1 cellular context compared by ENCODE assay signal in the genomic region with DNA sequence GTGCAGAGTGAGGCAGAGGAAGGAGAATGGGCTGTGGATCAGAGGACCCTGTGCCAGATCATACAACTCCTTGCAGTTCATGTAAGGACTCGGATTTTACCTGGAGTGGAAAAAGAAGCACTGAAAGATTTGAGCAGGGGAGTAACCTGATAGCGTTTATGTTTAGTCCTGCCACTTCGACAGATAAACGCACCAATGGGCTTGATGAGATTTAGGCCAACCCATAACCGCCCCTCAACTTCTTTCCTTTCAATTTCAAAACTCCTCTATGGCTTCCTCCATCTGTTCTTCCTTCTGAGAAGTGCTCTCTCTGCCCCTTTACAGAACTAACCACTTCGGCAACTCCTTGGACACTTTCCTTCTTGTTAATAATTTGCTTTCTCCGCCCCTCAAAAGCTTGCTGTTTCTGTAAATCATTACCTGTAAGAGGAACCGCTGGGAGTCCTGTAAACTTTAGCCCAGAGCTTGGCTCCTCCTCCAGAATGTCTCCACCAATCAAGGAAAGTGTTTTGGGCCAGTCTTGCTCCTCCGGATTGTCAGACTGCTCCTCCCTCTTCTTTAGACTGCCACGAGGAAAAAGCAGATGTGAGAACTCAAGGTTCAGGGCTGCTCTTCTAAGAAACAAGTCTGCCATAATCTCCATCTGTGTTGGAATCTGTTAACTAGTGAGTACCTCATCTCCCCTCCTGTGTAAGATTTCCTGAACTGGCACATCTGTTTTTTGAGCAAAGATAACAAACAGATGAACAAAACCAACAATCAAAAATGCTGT.
TF ChIP-seq lines count a peak whose summit lies in the region.

A gene with protein sequence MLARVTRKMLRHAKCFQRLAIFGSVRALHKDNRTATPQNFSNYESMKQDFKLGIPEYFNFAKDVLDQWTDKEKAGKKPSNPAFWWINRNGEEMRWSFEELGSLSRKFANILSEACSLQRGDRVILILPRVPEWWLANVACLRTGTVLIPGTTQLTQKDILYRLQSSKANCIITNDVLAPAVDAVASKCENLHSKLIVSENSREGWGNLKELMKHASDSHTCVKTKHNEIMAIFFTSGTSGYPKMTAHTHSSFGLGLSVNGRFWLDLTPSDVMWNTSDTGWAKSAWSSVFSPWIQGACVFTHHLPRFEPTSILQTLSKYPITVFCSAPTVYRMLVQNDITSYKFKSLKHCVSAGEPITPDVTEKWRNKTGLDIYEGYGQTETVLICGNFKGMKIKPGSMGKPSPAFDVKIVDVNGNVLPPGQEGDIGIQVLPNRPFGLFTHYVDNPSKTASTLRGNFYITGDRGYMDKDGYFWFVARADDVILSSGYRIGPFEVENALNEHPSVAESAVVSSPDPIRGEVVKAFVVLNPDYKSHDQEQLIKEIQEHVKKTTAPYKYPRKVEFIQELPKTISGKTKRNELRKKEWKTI (plus strand): TSS at position 554 of the 772 bp plus-strand sequence. CDS start 6,021 bp downstream, outside the sequence.

TF ChIP-seq in K562, 482 proteins besides CTCF, POLR2A, EP300 and RAD21 (continued from another document and continues in another):
- TF ChIP-seq, protein P1, sequence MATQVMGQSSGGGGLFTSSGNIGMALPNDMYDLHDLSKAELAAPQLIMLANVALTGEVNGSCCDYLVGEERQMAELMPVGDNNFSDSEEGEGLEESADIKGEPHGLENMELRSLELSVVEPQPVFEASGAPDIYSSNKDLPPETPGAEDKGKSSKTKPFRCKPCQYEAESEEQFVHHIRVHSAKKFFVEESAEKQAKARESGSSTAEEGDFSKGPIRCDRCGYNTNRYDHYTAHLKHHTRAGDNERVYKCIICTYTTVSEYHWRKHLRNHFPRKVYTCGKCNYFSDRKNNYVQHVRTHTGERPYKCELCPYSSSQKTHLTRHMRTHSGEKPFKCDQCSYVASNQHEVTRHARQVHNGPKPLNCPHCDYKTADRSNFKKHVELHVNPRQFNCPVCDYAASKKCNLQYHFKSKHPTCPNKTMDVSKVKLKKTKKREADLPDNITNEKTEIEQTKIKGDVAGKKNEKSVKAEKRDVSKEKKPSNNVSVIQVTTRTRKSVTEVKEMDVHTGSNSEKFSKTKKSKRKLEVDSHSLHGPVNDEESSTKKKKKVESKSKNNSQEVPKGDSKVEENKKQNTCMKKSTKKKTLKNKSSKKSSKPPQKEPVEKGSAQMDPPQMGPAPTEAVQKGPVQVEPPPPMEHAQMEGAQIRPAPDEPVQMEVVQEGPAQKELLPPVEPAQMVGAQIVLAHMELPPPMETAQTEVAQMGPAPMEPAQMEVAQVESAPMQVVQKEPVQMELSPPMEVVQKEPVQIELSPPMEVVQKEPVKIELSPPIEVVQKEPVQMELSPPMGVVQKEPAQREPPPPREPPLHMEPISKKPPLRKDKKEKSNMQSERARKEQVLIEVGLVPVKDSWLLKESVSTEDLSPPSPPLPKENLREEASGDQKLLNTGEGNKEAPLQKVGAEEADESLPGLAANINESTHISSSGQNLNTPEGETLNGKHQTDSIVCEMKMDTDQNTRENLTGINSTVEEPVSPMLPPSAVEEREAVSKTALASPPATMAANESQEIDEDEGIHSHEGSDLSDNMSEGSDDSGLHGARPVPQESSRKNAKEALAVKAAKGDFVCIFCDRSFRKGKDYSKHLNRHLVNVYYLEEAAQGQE (CRISPR knock-in tag; IDR thresholded peaks at IDR 0.05; ENCODE audit: low read depth) = no peak
- TF ChIP-seq MYC (IDR thresholded peaks at IDR 0.05; ENCODE audit: low read depth, low read length) (peak; percentile 90), MYC (CRISPR knock-in tag; IDR thresholded peaks at IDR 0.05; ENCODE audit: borderline replicate concordance, low read depth) (no peak), LCOR (CRISPR knock-in tag; IDR thresholded peaks at IDR 0.05) (0 out of 2 replicates have a peak, but pooled peaks have one; percentile 66), L3MBTL2 (IDR thresholded peaks at IDR 0.05) (peak; percentile 93), ZEB2 (IDR thresholded peaks at IDR 0.05) (0 out of 2 replicates have a peak, but pooled peaks have one; percentile 14), NCOA1 (IDR thresholded peaks at IDR 0.05; ENCODE audit: low read depth) (no peak), ZNF41 (CRISPR knock-in tag; conservative IDR thresholded peaks at IDR 0.05) (0 out of 2 replicates have a peak, but pooled peaks have one; percentile 42), XRCC5 (IDR thresholded peaks at IDR 0.05; ENCODE audit: low read depth, low read length) (no peak), JUN (IDR thresholded peaks at IDR 0.05; ENCODE audit: borderline replicate concordance, low read depth, low read length) (peak; percentile 10; the same call in 1 of the 2 replicates), JUN (CRISPR knock-in tag; IDR thresholded peaks at IDR 0.05; ENCODE audit: borderline replicate concordance) (no peak), ATF7 (IDR thresholded peaks at IDR 0.05) (peak; percentile 61; the same call in 1 of the 2 replicates), KLF6 (CRISPR knock-in tag; IDR thresholded peaks at IDR 0.05; ENCODE audit: borderline replicate concordance) (peak; percentile 32; the same call in 1 of the 2 replicates), NFIC (IDR thresholded peaks at IDR 0.05) (no peak), MBD2 (IDR thresholded peaks at IDR 0.05; ENCODE audit: borderline replicate concordance, low read depth) (no peak), CBFA2T2 (conservative IDR thresholded peaks at IDR 0.05) (no peak; the same call in 1 of the 2 replicates), HDAC1 (IDR thresholded peaks at IDR 0.05) (peak in 1 of 2 experiments; percentile 62; a peak in 2 of 4 replicates), NR2C2 (CRISPR knock-in tag; IDR thresholded peaks at IDR 0.05) (no peak), NR2C2 (tag; IDR thresholded peaks at IDR 0.05) (peak; percentile 71), XRCC3 (IDR thresholded peaks at IDR 0.05) (no peak), ZNF274 (IDR thresholded peaks at IDR 0.05; ENCODE audit: borderline replicate concordance, low read depth, low read length) (no peak), ZNF143 (CRISPR knock-in tag; IDR thresholded peaks at IDR 0.05) (no peak), RFX1 (IDR thresholded peaks at IDR 0.05) (no peak), NRF1 (conservative IDR thresholded peaks at IDR 0.05 in 1 of 2, IDR thresholded peaks at IDR 0.05 in 1 of 2) (peak; percentile 17 to 33; a peak in 1 of 4 replicates), SAP30 (IDR thresholded peaks at IDR 0.05; ENCODE audit: borderline replicate concordance, insufficient read depth, low read depth, low read length, poor library complexity, severe bottlenecking) (peak; percentile 37), GATAD2B (IDR thresholded peaks at IDR 0.05; ENCODE audit: borderline replicate concordance) (no peak), SREBF2 (CRISPR knock-in tag; IDR thresholded peaks at IDR 0.05) (no peak), TAF15 (IDR thresholded peaks at IDR 0.05; ENCODE audit: low read depth, low read length) (no peak), MYNN (IDR thresholded peaks at IDR 0.05) (no peak), MYNN (CRISPR knock-in tag; IDR thresholded peaks at IDR 0.05) (no peak), FOXM1 (IDR thresholded peaks at IDR 0.05; ENCODE audit: low read depth) (peak; percentile 99), FOXM1 (CRISPR knock-in tag; IDR thresholded peaks at IDR 0.05; ENCODE audit: low read depth) (no peak), ELF1 (tag; IDR thresholded peaks at IDR 0.05) (no peak), LARP7 (IDR thresholded peaks at IDR 0.05) (no peak), MAZ (CRISPR knock-in tag; conservative IDR thresholded peaks at IDR 0.05 in 1 of 2, IDR thresholded peaks at IDR 0.05 in 1 of 2) (0 out of 4 replicates have a peak, but pooled peaks of 1 of the 2 experiments have one; percentile 22)
- TF ChIP-seq, protein P2, sequence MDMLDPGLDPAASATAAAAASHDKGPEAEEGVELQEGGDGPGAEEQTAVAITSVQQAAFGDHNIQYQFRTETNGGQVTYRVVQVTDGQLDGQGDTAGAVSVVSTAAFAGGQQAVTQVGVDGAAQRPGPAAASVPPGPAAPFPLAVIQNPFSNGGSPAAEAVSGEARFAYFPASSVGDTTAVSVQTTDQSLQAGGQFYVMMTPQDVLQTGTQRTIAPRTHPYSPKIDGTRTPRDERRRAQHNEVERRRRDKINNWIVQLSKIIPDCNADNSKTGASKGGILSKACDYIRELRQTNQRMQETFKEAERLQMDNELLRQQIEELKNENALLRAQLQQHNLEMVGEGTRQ (CRISPR knock-in tag; IDR thresholded peaks at IDR 0.05) = no peak
- TF ChIP-seq, protein P3, sequence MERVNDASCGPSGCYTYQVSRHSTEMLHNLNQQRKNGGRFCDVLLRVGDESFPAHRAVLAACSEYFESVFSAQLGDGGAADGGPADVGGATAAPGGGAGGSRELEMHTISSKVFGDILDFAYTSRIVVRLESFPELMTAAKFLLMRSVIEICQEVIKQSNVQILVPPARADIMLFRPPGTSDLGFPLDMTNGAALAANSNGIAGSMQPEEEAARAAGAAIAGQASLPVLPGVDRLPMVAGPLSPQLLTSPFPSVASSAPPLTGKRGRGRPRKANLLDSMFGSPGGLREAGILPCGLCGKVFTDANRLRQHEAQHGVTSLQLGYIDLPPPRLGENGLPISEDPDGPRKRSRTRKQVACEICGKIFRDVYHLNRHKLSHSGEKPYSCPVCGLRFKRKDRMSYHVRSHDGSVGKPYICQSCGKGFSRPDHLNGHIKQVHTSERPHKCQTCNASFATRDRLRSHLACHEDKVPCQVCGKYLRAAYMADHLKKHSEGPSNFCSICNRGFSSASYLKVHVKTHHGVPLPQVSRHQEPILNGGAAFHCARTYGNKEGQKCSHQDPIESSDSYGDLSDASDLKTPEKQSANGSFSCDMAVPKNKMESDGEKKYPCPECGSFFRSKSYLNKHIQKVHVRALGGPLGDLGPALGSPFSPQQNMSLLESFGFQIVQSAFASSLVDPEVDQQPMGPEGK (CRISPR knock-in tag; IDR thresholded peaks at IDR 0.05; ENCODE audit: borderline replicate concordance) = no peak
- TF ChIP-seq, protein P4, sequence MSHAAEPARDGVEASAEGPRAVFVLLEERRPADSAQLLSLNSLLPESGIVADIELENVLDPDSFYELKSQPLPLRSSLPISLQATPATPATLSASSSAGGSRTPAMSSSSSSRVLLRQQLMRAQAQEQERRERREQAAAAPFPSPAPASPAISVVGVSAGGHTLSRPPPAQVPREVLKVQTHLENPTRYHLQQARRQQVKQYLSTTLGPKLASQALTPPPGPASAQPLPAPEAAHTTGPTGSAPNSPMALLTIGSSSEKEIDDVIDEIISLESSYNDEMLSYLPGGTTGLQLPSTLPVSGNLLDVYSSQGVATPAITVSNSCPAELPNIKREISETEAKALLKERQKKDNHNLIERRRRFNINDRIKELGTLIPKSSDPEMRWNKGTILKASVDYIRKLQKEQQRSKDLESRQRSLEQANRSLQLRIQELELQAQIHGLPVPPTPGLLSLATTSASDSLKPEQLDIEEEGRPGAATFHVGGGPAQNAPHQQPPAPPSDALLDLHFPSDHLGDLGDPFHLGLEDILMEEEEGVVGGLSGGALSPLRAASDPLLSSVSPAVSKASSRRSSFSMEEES (CRISPR knock-in tag; IDR thresholded peaks at IDR 0.05) = no peak
- TF ChIP-seq, protein P5, sequence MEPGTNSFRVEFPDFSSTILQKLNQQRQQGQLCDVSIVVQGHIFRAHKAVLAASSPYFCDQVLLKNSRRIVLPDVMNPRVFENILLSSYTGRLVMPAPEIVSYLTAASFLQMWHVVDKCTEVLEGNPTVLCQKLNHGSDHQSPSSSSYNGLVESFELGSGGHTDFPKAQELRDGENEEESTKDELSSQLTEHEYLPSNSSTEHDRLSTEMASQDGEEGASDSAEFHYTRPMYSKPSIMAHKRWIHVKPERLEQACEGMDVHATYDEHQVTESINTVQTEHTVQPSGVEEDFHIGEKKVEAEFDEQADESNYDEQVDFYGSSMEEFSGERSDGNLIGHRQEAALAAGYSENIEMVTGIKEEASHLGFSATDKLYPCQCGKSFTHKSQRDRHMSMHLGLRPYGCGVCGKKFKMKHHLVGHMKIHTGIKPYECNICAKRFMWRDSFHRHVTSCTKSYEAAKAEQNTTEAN (CRISPR knock-in tag; IDR thresholded peaks at IDR 0.05) = no peak
- TF ChIP-seq, protein P6, sequence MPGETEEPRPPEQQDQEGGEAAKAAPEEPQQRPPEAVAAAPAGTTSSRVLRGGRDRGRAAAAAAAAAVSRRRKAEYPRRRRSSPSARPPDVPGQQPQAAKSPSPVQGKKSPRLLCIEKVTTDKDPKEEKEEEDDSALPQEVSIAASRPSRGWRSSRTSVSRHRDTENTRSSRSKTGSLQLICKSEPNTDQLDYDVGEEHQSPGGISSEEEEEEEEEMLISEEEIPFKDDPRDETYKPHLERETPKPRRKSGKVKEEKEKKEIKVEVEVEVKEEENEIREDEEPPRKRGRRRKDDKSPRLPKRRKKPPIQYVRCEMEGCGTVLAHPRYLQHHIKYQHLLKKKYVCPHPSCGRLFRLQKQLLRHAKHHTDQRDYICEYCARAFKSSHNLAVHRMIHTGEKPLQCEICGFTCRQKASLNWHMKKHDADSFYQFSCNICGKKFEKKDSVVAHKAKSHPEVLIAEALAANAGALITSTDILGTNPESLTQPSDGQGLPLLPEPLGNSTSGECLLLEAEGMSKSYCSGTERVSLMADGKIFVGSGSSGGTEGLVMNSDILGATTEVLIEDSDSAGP (CRISPR knock-in tag; IDR thresholded peaks at IDR 0.05) = no peak
- TF ChIP-seq, protein P7, sequence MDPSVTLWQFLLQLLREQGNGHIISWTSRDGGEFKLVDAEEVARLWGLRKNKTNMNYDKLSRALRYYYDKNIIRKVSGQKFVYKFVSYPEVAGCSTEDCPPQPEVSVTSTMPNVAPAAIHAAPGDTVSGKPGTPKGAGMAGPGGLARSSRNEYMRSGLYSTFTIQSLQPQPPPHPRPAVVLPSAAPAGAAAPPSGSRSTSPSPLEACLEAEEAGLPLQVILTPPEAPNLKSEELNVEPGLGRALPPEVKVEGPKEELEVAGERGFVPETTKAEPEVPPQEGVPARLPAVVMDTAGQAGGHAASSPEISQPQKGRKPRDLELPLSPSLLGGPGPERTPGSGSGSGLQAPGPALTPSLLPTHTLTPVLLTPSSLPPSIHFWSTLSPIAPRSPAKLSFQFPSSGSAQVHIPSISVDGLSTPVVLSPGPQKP (CRISPR knock-in tag; IDR thresholded peaks at IDR 0.05) = no peak
- TF ChIP-seq, protein P8, sequence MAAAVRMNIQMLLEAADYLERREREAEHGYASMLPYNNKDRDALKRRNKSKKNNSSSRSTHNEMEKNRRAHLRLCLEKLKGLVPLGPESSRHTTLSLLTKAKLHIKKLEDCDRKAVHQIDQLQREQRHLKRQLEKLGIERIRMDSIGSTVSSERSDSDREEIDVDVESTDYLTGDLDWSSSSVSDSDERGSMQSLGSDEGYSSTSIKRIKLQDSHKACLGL (CRISPR knock-in tag; IDR thresholded peaks at IDR 0.05; ENCODE audit: borderline replicate concordance, poor library complexity, severe bottlenecking) = no peak
- TF ChIP-seq, protein P9, sequence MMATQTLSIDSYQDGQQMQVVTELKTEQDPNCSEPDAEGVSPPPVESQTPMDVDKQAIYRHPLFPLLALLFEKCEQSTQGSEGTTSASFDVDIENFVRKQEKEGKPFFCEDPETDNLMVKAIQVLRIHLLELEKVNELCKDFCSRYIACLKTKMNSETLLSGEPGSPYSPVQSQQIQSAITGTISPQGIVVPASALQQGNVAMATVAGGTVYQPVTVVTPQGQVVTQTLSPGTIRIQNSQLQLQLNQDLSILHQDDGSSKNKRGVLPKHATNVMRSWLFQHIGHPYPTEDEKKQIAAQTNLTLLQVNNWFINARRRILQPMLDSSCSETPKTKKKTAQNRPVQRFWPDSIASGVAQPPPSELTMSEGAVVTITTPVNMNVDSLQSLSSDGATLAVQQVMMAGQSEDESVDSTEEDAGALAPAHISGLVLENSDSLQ (IDR thresholded peaks at IDR 0.05) = peak; percentile 84
